In genomic region chr3:122331886-122332285, GRCh38 we compare ENCODE assay signal across 30 cellular contexts. TPM values are rescaled to one million over a fixed set of nuclear protein-coding genes. Genes with fewer than 3 reads are reported as not detected.
"Had no signal": no experiment of that assay in that cellular context is flagged by ENCODE, and none has a peak within 500 bp of the region (broad histone marks: within the 10 kb centered on the region; RNA-seq: fewer than 3 reads in every experiment).

No MANE protein-coding gene starts in this region.

- DNase-seq: dermis blood vessel endothelial cell; effector memory CD4-positive, alpha-beta T cell; foreskin keratinocyte; heart left ventricle; left cardiac atrium; left lung; mesenchymal stem cell; mucosa of descending colon; naive B cell; nucleus accumbens; right cardiac atrium; sigmoid colon; stimulated activated CD4-positive, alpha-beta T cell treated with anti-CD3 and anti-CD28 coated beads, Interleukin-2, amount 100 ng/mL, for 24 hours; stimulated activated CD4-positive, alpha-beta T cell treated with anti-CD3 and anti-CD28 coated beads, Interleukin-4, amount 100 ng/mL, for 24 hours; stimulated activated naive CD4-positive, alpha-beta T cell treated with Interleukin-2 at 50 U/mL for 16 hours; stomach; thyroid gland had no signal

- H3K27ac ChIP-seq: coronary artery, foreskin keratinocyte, gastroesophageal sphincter, heart left ventricle, hepatocyte, left lung, prostate gland, sigmoid colon, stomach, thyroid gland had no signal

- H3K4me1 ChIP-seq: gastroesophageal sphincter, heart left ventricle, left lung, prostate gland, sigmoid colon, stomach, thyroid gland had no signal

- H3K27ac Mint-ChIP-seq: mesothelial cell of epicardium; naive B cell; natural killer cell treated with Interleukin-12 subunit alpha and Interleukin-12 subunit beta and Interleukin-15 and Interleukin-18, amount 100 ng/mL, for 72 hours; stimulated activated effector memory CD8-positive, alpha-beta T cell treated with anti-CD3 and anti-CD28 coated beads, Interleukin-12 subunit alpha, Interleukin-12 subunit beta, amount 100 ng/mL, for 72 hours had no signal

- H3K36me3 Mint-ChIP-seq: mesothelial cell of epicardium; naive B cell; natural killer cell treated with Interleukin-12 subunit alpha and Interleukin-12 subunit beta and Interleukin-15 and Interleukin-18, amount 100 ng/mL, for 72 hours; stimulated activated effector memory CD8-positive, alpha-beta T cell treated with anti-CD3 and anti-CD28 coated beads, Interleukin-12 subunit alpha, Interleukin-12 subunit beta, amount 100 ng/mL, for 72 hours; type B pancreatic cell had no signal

- H3K4me3 Mint-ChIP-seq: mesothelial cell of epicardium; naive B cell; natural killer cell treated with Interleukin-12 subunit alpha and Interleukin-12 subunit beta and Interleukin-15 and Interleukin-18, amount 100 ng/mL, for 72 hours; neural crest cell; stimulated activated effector memory CD8-positive, alpha-beta T cell treated with anti-CD3 and anti-CD28 coated beads, Interleukin-12 subunit alpha, Interleukin-12 subunit beta, amount 100 ng/mL, for 72 hours; type B pancreatic cell had no signal

- H3K9me3 ChIP-seq: gastroesophageal sphincter, heart left ventricle, left lung, mucosa of descending colon, prostate gland, sigmoid colon, stomach, thyroid gland had no signal

- ATAC-seq: gastroesophageal sphincter; heart left ventricle; left cardiac atrium; left lung; mucosa of descending colon; natural killer cell treated with Interleukin-12 subunit alpha and Interleukin-12 subunit beta and Interleukin-15 and Interleukin-18, amount 100 ng/mL, for 72 hours; right cardiac atrium had no signal

- H3K27me3 ChIP-seq: foreskin keratinocyte, hepatocyte, left lung, sigmoid colon, thyroid gland had no signal

- H3K4me3 ChIP-seq: coronary artery, gastroesophageal sphincter, heart left ventricle, hepatocyte, left lung, mucosa of descending colon, prostate gland, sigmoid colon, stomach, thyroid gland had no signal

- H3K9me3 Mint-ChIP-seq: mesothelial cell of epicardium; naive B cell; natural killer cell treated with Interleukin-12 subunit alpha and Interleukin-12 subunit beta and Interleukin-15 and Interleukin-18, amount 100 ng/mL, for 72 hours; neural crest cell; stimulated activated effector memory CD8-positive, alpha-beta T cell treated with anti-CD3 and anti-CD28 coated beads, Interleukin-12 subunit alpha, Interleukin-12 subunit beta, amount 100 ng/mL, for 72 hours; type B pancreatic cell had no signal

- H3K36me3 ChIP-seq: gastroesophageal sphincter, heart left ventricle, left lung, prostate gland, sigmoid colon, stomach, thyroid gland had no signal

- H3K4me1 Mint-ChIP-seq: mesothelial cell of epicardium; naive B cell; neural crest cell; stimulated activated effector memory CD8-positive, alpha-beta T cell treated with anti-CD3 and anti-CD28 coated beads, Interleukin-12 subunit alpha, Interleukin-12 subunit beta, amount 100 ng/mL, for 72 hours had no signal

RNA-seq across cellular contexts. Expression of gene CSTA, which starts 6.8 kb away (rescaled TPM):
- total RNA-seq: dermis blood vessel endothelial cell; hepatocyte; kidney epithelial cell; lung microvascular endothelial cell; mesothelial cell of epicardium; natural killer cell treated with Interleukin-12 subunit alpha and Interleukin-12 subunit beta and Interleukin-15 and Interleukin-18, amount 100 ng/mL, for 72 hours; neural crest cell; osteocyte; temporal lobe had no signal
